Comparison of ENCODE assay signal across 24 cellular contexts in the genomic region with DNA sequence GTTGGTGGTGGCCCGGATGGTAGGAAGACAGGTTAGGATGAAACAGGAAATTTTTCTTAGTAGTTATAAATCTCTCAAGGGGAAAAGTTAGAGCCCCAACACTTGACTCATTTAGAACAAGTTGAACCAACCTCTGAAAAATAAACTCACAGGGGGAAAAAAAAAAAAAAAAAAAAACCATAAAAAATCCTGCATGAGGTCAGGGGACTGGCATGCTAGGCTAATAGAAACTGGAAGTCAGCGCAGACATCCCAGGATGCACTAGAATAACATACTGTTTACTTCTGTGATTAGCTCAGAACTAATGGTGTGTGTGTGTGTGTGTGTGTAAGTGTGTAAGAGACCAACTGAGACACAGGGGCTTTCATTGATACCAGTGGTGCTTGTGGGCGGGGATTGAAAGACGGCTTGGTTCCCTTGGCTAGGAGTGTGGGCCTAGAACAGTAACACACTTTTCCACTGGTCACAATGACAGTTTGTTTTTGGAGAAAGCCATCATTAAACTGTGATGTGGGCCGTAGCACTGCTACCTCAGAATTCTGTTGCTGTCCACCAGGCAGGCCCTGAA.
A peak's percentile ranks its signal among the peaks of the same experiment; 100 is the strongest.
DNase-seq lines count a peak whose midpoint lies in the region; ATAC-seq and TF ChIP-seq lines count a peak whose summit lies in the region.
"Had no signal": no experiment of that assay in that cellular context is flagged by ENCODE, and none has a peak within 500 bp of the region (broad histone marks: within the 10 kb centered on the region; RNA-seq: fewer than 3 reads in every experiment).

No MANE protein-coding gene starts in this region.

- H3K4me2 ChIP-seq in osteoblast (ENCODE audit: insufficient read depth, low read length): peak overlapping the region; percentile 20

- no peaks in the 10 kb centered on the region for H3K4me1 Mint-ChIP-seq in stimulated activated naive B cell treated with anti-CD40 and anti-IgM and Interleukin-4, amounts not matched to agents 10 μg/mL and 1 μg/mL and 100 μg/mL, for 72 hours

- H3K79me2 ChIP-seq in osteoblast (ENCODE audit: insufficient read depth, low read length): no peaks in the 10 kb centered on the region

- H3K4me3 ChIP-seq in adipocyte (ENCODE audit: low read length): no peak overlapping the region
- H3K4me3 ChIP-seq in fibroblast of the aortic adventitia (ENCODE audit: low read depth, low read length): no peak overlapping the region
- H3K4me3 ChIP-seq in osteoblast (ENCODE audit: insufficient read depth, low read length): no peak overlapping the region
- H3K4me3 ChIP-seq in lower leg skin (ENCODE audit: low read depth, poor library complexity, severe bottlenecking): no peak overlapping the region
- H3K4me3 ChIP-seq in coronary artery: no peak overlapping the region
- H3K4me3 ChIP-seq: breast epithelium, tibial artery had no signal

- TF ChIP-seq CTCF in fibroblast of the aortic adventitia (IDR thresholded peaks at IDR 0.05; ENCODE audit: insufficient read depth, low read length) (no peak), osteoblast (IDR thresholded peaks at IDR 0.05; ENCODE audit: extremely low read depth, low read depth, low read length) (no peak), lower leg skin (IDR thresholded peaks at IDR 0.05) (no peak), coronary artery (IDR thresholded peaks at IDR 0.05) (no peak)

- intact Hi-C loops in lower leg skin (cut with DNase I; ENCODE audit: low total_unique reads): no loop called here

- H3K27ac ChIP-seq in osteoblast (ENCODE audit: low read depth, low read length) (peak overlapping the region; percentile 55), coronary artery (no peak overlapping the region)
- H3K27ac ChIP-seq: breast epithelium, HL-60, RWPE1, tibial artery had no signal

- peaks cover 6 to 13% of the 10 kb centered on the region in 2 donors for H3K36me3 Mint-ChIP-seq in stimulated activated naive B cell treated with anti-CD40 and anti-IgM and Interleukin-4, amounts not matched to agents 10 μg/mL and 1 μg/mL and 100 μg/mL, for 72 hours
- H3K36me3 Mint-ChIP-seq: CD4-positive, alpha-beta memory T cell; immature natural killer cell; stimulated activated effector memory CD8-positive, alpha-beta T cell treated with anti-CD3 and anti-CD28 coated beads, Interleukin-12 subunit alpha, Interleukin-12 subunit beta, amount 100 ng/mL, for 72 hours had no signal

- ATAC-seq in stimulated activated naive B cell treated with anti-CD40 and anti-IgM and Interleukin-4, amounts not matched to agents 10 μg/mL and 1 μg/mL and 100 μg/mL, for 72 hours (replicated peaks): no peak
- ATAC-seq: esophagus mucosa; stimulated activated effector memory CD8-positive, alpha-beta T cell treated with anti-CD3 and anti-CD28 coated beads, Interleukin-12 subunit alpha, Interleukin-12 subunit beta, amount 100 ng/mL, for 72 hours had no signal

- H3K9ac ChIP-seq in adipocyte (ENCODE audit: low read length): no peak overlapping the region

- H3K27me3 ChIP-seq in adipocyte (replicated peaks; ENCODE audit: control insufficient read depth, insufficient read depth, low read length) (no peaks in the 10 kb centered on the region), osteoblast (ENCODE audit: insufficient read depth, low read length) (no peaks in the 10 kb centered on the region)
- H3K27me3 ChIP-seq: breast epithelium, tibial artery had no signal

- peaks cover 6% of the 10 kb centered on the region for H3K9me3 ChIP-seq in adipocyte (ENCODE audit: control insufficient read depth, low read length)
- no peaks in the 10 kb centered on the region for H3K9me3 ChIP-seq in osteoblast (ENCODE audit: low read depth, low read length)
- H3K9me3 ChIP-seq: breast epithelium had no signal

- peak overlapping the region; percentile 76 for H2AFZ ChIP-seq in osteoblast (ENCODE audit: low read length)

- 95 to 96% methylated on average over 5 of the region's 5 CpGs for WGBS in lower leg skin, 2 donors

- H3K9me3 Mint-ChIP-seq in stimulated activated naive B cell treated with anti-CD40 and anti-IgM and Interleukin-4, amounts not matched to agents 10 μg/mL and 1 μg/mL and 100 μg/mL, for 72 hours: peaks cover 10 to 13% of the 10 kb centered on the region in 2 donors
- H3K9me3 Mint-ChIP-seq: immature natural killer cell; stimulated activated effector memory CD8-positive, alpha-beta T cell treated with anti-CD3 and anti-CD28 coated beads, Interleukin-12 subunit alpha, Interleukin-12 subunit beta, amount 100 ng/mL, for 72 hours had no signal

- H3K4me1 ChIP-seq in adipocyte (ENCODE audit: control insufficient read depth, insufficient read depth, low read length) (no peaks in the 10 kb centered on the region), osteoblast (ENCODE audit: insufficient read depth, low read length) (peaks cover 10% of the 10 kb centered on the region)
- H3K4me1 ChIP-seq: breast epithelium, tibial artery had no signal

- H3K4me3 Mint-ChIP-seq in stimulated activated naive B cell treated with anti-CD40 and anti-IgM and Interleukin-4, amounts not matched to agents 10 μg/mL and 1 μg/mL and 100 μg/mL, for 72 hours: no peak overlapping the region
- H3K4me3 Mint-ChIP-seq: CD4-positive, alpha-beta memory T cell; immature natural killer cell; nephron progenitor cell; stimulated activated effector memory CD8-positive, alpha-beta T cell treated with anti-CD3 and anti-CD28 coated beads, Interleukin-12 subunit alpha, Interleukin-12 subunit beta, amount 100 ng/mL, for 72 hours had no signal

- DNase-seq in AG20443 (ENCODE audit: low spot score): peak; percentile 48
- peak; percentile 55 for DNase-seq in adipocyte (ENCODE audit: low read depth)
- peak; percentile 5 for DNase-seq in fibroblast of the aortic adventitia (ENCODE audit: low read depth)
- DNase-seq in osteoblast (ENCODE audit: insufficient read length, low spot score, missing footprints): peak; percentile 95
- DNase-seq in kidney glomerular epithelial cell (lab: John Stamatoyannopoulos, UW): no peak
- no peak for DNase-seq in lower leg skin (ENCODE audit: low spot score in 2 of 2)
- no peak for DNase-seq in stimulated activated naive B cell treated with anti-CD40 and anti-IgM and Interleukin-4, amounts not matched to agents 10 μg/mL and 1 μg/mL and 100 μg/mL, for 72 hours
- no peak for DNase-seq in coronary artery (ENCODE audit: low spot score)
- DNase-seq: activated CD4-positive, alpha-beta T cell treated with anti-CD3 and anti-CD28 coated beads, Interleukin-2, amount 50 U/mL, for 1 hour; activated naive CD4-positive, alpha-beta T cell treated with anti-CD3 and anti-CD28 coated beads, Interleukin-2, amount 50 U/mL, for 16 hours; CD4-positive, alpha-beta memory T cell; DMS53; head of caudate nucleus; immature natural killer cell; NCI-H187; NCI-H226; nephron progenitor cell; stimulated activated CD4-positive, alpha-beta T cell treated with anti-CD3 and anti-CD28 coated beads, Interleukin-15, amount 100 ng/mL, for 24 hours; tibial artery had no signal

- H3K36me3 ChIP-seq in adipocyte (ENCODE audit: control insufficient read depth, insufficient read depth, low read length, severe bottlenecking) (no peaks in the 10 kb centered on the region), osteoblast (ENCODE audit: insufficient read depth, low read length) (no peaks in the 10 kb centered on the region)
- H3K36me3 ChIP-seq: breast epithelium, tibial artery had no signal

- H4K20me1 ChIP-seq in osteoblast (ENCODE audit: insufficient read depth, low read length): no peaks in the 10 kb centered on the region

- no peak for TF ChIP-seq POLR2A in lower leg skin (IDR thresholded peaks at IDR 0.05)

- no peaks in the 10 kb centered on the region for H3K27me3 Mint-ChIP-seq in stimulated activated naive B cell treated with anti-CD40 and anti-IgM and Interleukin-4, amounts not matched to agents 10 μg/mL and 1 μg/mL and 100 μg/mL, for 72 hours
- H3K27me3 Mint-ChIP-seq: CD4-positive, alpha-beta memory T cell had no signal

- H3K27ac Mint-ChIP-seq in stimulated activated naive B cell treated with anti-CD40 and anti-IgM and Interleukin-4, amounts not matched to agents 10 μg/mL and 1 μg/mL and 100 μg/mL, for 72 hours: no peak overlapping the region
- H3K27ac Mint-ChIP-seq: CD4-positive, alpha-beta memory T cell; nephron progenitor cell; stimulated activated effector memory CD8-positive, alpha-beta T cell treated with anti-CD3 and anti-CD28 coated beads, Interleukin-12 subunit alpha, Interleukin-12 subunit beta, amount 100 ng/mL, for 72 hours had no signal

Comparison
In these comparisons a context has a peak if more than half of its experiments do, and no peak if none do; other contexts are left out.
1. DNase-seq: peak in AG20443 (single experiment), adipocyte (single experiment), fibroblast of the aortic adventitia (single experiment) and osteoblast (single experiment); none in kidney glomerular epithelial cell (single experiment), lower leg skin (0 of 2), stimulated activated naive B cell treated with anti-CD40 and anti-IgM and Interleukin-4, amounts not matched to agents 10 μg/mL and 1 μg/mL and 100 μg/mL, for 72 hours (single experiment) and coronary artery (single experiment).